1 cellular context compared by ENCODE assay signal in the genomic region with DNA sequence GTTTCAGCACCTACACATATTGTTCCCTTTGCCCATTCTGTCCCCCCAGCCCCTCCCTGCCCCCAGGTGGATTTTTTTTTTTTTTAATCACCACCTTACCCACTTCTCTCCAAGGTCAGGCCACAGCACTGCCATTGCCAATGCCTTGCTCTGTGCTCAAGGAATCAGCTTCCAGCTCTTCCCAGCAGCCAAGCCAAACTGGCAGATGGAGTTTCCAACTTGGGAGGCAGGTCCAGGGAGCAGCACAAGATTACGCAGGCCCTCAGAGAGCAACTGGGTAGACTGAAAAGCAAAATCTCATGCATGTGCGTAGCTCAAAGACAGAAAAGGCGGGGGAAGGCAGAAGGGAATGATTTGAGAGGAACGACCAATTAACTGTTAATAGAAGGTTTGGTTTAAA.
TF ChIP-seq lines count a peak whose summit lies in the region.

No MANE protein-coding gene starts in this region.

TF ChIP-seq in WTC11, 78 proteins besides CTCF, POLR2A, EP300 and RAD21 (continued from another document):
- TF ChIP-seq, protein P1, sequence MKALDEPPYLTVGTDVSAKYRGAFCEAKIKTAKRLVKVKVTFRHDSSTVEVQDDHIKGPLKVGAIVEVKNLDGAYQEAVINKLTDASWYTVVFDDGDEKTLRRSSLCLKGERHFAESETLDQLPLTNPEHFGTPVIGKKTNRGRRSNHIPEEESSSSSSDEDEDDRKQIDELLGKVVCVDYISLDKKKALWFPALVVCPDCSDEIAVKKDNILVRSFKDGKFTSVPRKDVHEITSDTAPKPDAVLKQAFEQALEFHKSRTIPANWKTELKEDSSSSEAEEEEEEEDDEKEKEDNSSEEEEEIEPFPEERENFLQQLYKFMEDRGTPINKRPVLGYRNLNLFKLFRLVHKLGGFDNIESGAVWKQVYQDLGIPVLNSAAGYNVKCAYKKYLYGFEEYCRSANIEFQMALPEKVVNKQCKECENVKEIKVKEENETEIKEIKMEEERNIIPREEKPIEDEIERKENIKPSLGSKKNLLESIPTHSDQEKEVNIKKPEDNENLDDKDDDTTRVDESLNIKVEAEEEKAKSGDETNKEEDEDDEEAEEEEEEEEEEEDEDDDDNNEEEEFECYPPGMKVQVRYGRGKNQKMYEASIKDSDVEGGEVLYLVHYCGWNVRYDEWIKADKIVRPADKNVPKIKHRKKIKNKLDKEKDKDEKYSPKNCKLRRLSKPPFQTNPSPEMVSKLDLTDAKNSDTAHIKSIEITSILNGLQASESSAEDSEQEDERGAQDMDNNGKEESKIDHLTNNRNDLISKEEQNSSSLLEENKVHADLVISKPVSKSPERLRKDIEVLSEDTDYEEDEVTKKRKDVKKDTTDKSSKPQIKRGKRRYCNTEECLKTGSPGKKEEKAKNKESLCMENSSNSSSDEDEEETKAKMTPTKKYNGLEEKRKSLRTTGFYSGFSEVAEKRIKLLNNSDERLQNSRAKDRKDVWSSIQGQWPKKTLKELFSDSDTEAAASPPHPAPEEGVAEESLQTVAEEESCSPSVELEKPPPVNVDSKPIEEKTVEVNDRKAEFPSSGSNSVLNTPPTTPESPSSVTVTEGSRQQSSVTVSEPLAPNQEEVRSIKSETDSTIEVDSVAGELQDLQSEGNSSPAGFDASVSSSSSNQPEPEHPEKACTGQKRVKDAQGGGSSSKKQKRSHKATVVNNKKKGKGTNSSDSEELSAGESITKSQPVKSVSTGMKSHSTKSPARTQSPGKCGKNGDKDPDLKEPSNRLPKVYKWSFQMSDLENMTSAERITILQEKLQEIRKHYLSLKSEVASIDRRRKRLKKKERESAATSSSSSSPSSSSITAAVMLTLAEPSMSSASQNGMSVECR (CRISPR knock-in tag; IDR thresholded peaks at IDR 0.05; ENCODE audit: borderline replicate concordance) = no peak
- TF ChIP-seq, protein P2, sequence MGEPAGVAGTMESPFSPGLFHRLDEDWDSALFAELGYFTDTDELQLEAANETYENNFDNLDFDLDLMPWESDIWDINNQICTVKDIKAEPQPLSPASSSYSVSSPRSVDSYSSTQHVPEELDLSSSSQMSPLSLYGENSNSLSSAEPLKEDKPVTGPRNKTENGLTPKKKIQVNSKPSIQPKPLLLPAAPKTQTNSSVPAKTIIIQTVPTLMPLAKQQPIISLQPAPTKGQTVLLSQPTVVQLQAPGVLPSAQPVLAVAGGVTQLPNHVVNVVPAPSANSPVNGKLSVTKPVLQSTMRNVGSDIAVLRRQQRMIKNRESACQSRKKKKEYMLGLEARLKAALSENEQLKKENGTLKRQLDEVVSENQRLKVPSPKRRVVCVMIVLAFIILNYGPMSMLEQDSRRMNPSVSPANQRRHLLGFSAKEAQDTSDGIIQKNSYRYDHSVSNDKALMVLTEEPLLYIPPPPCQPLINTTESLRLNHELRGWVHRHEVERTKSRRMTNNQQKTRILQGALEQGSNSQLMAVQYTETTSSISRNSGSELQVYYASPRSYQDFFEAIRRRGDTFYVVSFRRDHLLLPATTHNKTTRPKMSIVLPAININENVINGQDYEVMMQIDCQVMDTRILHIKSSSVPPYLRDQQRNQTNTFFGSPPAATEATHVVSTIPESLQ (CRISPR knock-in tag; IDR thresholded peaks at IDR 0.05) = no peak
- no peak for TF ChIP-seq JAZF1 (CRISPR knock-in tag; IDR thresholded peaks at IDR 0.05)
- no peak for TF ChIP-seq SMAD4 (CRISPR knock-in tag; IDR thresholded peaks at IDR 0.05)
- no peak for TF ChIP-seq ETV6 (CRISPR knock-in tag; IDR thresholded peaks at IDR 0.05)
- no peak for TF ChIP-seq ZNF219 (CRISPR knock-in tag; IDR thresholded peaks at IDR 0.05; ENCODE audit: borderline replicate concordance)
- no peak for TF ChIP-seq TEAD1 (CRISPR knock-in tag; IDR thresholded peaks at IDR 0.05)
- TF ChIP-seq TEAD4 (CRISPR knock-in tag; IDR thresholded peaks at IDR 0.05) = no peak
- no peak for TF ChIP-seq MXD4 (CRISPR knock-in tag; IDR thresholded peaks at IDR 0.05; ENCODE audit: borderline replicate concordance)
- TF ChIP-seq, protein P3, sequence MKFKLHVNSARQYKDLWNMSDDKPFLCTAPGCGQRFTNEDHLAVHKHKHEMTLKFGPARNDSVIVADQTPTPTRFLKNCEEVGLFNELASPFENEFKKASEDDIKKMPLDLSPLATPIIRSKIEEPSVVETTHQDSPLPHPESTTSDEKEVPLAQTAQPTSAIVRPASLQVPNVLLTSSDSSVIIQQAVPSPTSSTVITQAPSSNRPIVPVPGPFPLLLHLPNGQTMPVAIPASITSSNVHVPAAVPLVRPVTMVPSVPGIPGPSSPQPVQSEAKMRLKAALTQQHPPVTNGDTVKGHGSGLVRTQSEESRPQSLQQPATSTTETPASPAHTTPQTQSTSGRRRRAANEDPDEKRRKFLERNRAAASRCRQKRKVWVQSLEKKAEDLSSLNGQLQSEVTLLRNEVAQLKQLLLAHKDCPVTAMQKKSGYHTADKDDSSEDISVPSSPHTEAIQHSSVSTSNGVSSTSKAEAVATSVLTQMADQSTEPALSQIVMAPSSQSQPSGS (CRISPR knock-in tag; IDR thresholded peaks at IDR 0.05; ENCODE audit: borderline replicate concordance, low read depth) = no peak
- TF ChIP-seq GTF2I (CRISPR knock-in tag; conservative IDR thresholded peaks at IDR 0.05) = no peak
- TF ChIP-seq, protein P4, sequence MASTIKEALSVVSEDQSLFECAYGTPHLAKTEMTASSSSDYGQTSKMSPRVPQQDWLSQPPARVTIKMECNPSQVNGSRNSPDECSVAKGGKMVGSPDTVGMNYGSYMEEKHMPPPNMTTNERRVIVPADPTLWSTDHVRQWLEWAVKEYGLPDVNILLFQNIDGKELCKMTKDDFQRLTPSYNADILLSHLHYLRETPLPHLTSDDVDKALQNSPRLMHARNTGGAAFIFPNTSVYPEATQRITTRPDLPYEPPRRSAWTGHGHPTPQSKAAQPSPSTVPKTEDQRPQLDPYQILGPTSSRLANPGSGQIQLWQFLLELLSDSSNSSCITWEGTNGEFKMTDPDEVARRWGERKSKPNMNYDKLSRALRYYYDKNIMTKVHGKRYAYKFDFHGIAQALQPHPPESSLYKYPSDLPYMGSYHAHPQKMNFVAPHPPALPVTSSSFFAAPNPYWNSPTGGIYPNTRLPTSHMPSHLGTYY (CRISPR knock-in tag; IDR thresholded peaks at IDR 0.05) = no peak
- no peak for TF ChIP-seq NR2C2 (CRISPR knock-in tag; IDR thresholded peaks at IDR 0.05)
- TF ChIP-seq ZNF396 (CRISPR knock-in tag; IDR thresholded peaks at IDR 0.05; ENCODE audit: borderline replicate concordance) = no peak
- TF ChIP-seq, protein P5, sequence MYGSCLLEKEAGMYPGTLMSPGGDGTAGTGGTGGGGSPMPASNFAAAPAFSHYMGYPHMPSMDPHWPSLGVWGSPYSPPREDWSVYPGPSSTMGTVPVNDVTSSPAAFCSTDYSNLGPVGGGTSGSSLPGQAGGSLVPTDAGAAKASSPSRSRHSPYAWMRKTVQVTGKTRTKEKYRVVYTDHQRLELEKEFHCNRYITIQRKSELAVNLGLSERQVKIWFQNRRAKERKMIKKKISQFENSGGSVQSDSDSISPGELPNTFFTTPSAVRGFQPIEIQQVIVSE (CRISPR knock-in tag; IDR thresholded peaks at IDR 0.05; ENCODE audit: borderline replicate concordance) = no peak
- no peak for TF ChIP-seq ZNF263 (CRISPR knock-in tag; IDR thresholded peaks at IDR 0.05; ENCODE audit: low read depth)
- no peak for TF ChIP-seq SOX15 (CRISPR knock-in tag; IDR thresholded peaks at IDR 0.05)
